In the genomic region with DNA sequence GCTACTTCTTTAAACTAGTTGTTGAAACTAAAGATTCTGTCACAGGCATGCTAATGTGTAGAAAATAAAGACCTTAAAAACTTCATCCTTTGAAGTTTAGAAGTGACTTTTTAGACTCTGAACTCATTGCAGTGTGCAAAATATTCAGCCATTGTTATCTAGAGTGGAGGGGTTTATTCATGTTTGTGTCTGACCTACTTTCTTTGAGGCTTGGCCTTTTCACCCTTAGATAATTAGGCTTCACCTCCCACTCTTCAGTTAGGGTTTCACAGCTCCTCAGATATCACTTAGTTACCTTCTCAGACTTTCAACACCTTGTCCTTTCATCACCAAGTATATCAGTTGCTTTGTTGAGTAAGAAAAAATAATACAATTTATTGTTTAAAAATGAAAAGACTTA, we compare ENCODE assay signal across 2 cellular contexts.
TF ChIP-seq lines count a peak whose summit lies in the region.

No MANE protein-coding gene starts in this region.

TF ChIP-seq in HepG2, 621 proteins besides CTCF, POLR2A, EP300 and RAD21:
- TF ChIP-seq SOX13 (IDR thresholded peaks at IDR 0.05) (no peak), SOX13 (CRISPR knock-in tag; conservative IDR thresholded peaks at IDR 0.05 in 1 of 2, IDR thresholded peaks at IDR 0.05 in 1 of 2) (peak in 1 of 2 experiments; percentile 68; a peak in 2 of 4 replicates), ZBTB21 (CRISPR knock-in tag; IDR thresholded peaks at IDR 0.05) (no peak), ZNF589 (CRISPR knock-in tag; conservative IDR thresholded peaks at IDR 0.05) (no peak), SOX5 (CRISPR knock-in tag; IDR thresholded peaks at IDR 0.05; ENCODE audit: borderline replicate concordance) (peak; percentile 78), CREM (IDR thresholded peaks at IDR 0.05) (0 out of 2 replicates have a peak, but pooled peaks have one; percentile 22), CREM (CRISPR knock-in tag; IDR thresholded peaks at IDR 0.05) (no peak), ARID5B (CRISPR knock-in tag; IDR thresholded peaks at IDR 0.05) (peak; percentile 33; the same call in 1 of the 2 replicates), TCF7 (IDR thresholded peaks at IDR 0.05; ENCODE audit: low read depth) (peak; percentile 42), NR2F6 (IDR thresholded peaks at IDR 0.05) (peak; percentile 55), NR2F6 (CRISPR knock-in tag; IDR thresholded peaks at IDR 0.05) (no peak), NCOR1 (IDR thresholded peaks at IDR 0.05; ENCODE audit: borderline replicate concordance, low read length) (peak; percentile 46; the same call in 1 of the 2 replicates), ZNF713 (CRISPR knock-in tag; IDR thresholded peaks at IDR 0.05) (no peak), ZNF709 (CRISPR knock-in tag; IDR thresholded peaks at IDR 0.05) (no peak), ZBTB8A (CRISPR knock-in tag; IDR thresholded peaks at IDR 0.05; ENCODE audit: borderline replicate concordance, low read depth) (no peak), RARA (CRISPR knock-in tag; IDR thresholded peaks at IDR 0.05) (peak; percentile 83), TERF1 (CRISPR knock-in tag; IDR thresholded peaks at IDR 0.05) (no peak), ELF3 (CRISPR knock-in tag; IDR thresholded peaks at IDR 0.05) (no peak)

TF ChIP-seq in K562, 482 proteins besides CTCF, POLR2A, EP300 and RAD21 (continues in another document):
- TF ChIP-seq CHD4 (IDR thresholded peaks at IDR 0.05; ENCODE audit: insufficient read depth, insufficient replicate concordance, low read depth, low read length, poor library complexity, severe bottlenecking) = no peak
- TF ChIP-seq MEIS2 (IDR thresholded peaks at IDR 0.05; ENCODE audit: partially characterized antibody) = peak; percentile 36
- no peak for TF ChIP-seq ZNF785 (CRISPR knock-in tag; IDR thresholded peaks at IDR 0.05)
- TF ChIP-seq ZNF282 (CRISPR knock-in tag; IDR thresholded peaks at IDR 0.05) = no peak
- no peak for TF ChIP-seq U2AF2 (optimal IDR thresholded peaks at IDR 0.05; ENCODE audit: low read depth, low read length)
- TF ChIP-seq TARDBP (IDR thresholded peaks at IDR 0.05) = no peak
- TF ChIP-seq ATF1 (CRISPR knock-in tag; IDR thresholded peaks at IDR 0.05) = no peak
- no peak for TF ChIP-seq ATF1 (tag; IDR thresholded peaks at IDR 0.05)
- TF ChIP-seq NCOR1 (IDR thresholded peaks at IDR 0.05) = peak; percentile 61
- no peak for TF ChIP-seq GABPB1 (CRISPR knock-in tag; IDR thresholded peaks at IDR 0.05)
- TF ChIP-seq MAFG (tag; conservative IDR thresholded peaks at IDR 0.05) = no peak
- no peak for TF ChIP-seq ELF1 (tag; IDR thresholded peaks at IDR 0.05)
- TF ChIP-seq KDM1A (IDR thresholded peaks at IDR 0.05) = peak in 1 of 2 experiments; percentile 32; a peak in 1 of 4 replicates
- no peak for TF ChIP-seq HMG20B (CRISPR knock-in tag; IDR thresholded peaks at IDR 0.05)
- TF ChIP-seq DPF2 (IDR thresholded peaks at IDR 0.05) = 0 out of 2 replicates have a peak, but pooled peaks have one; percentile 33
- TF ChIP-seq MXI1 (IDR thresholded peaks at IDR 0.05; ENCODE audit: low read depth, low read length) = no peak
- TF ChIP-seq ZKSCAN1 (IDR thresholded peaks at IDR 0.05; ENCODE audit: low read depth, low read length) = no peak
- TF ChIP-seq HDAC8 (tag; IDR thresholded peaks at IDR 0.05) = no peak
- TF ChIP-seq MCM2 (IDR thresholded peaks at IDR 0.05; ENCODE audit: low read depth) = no peak
- no peak for TF ChIP-seq KLF16 (IDR thresholded peaks at IDR 0.05)
- peak; percentile 28; the same call in 1 of the 2 replicates for TF ChIP-seq EGR1 (conservative IDR thresholded peaks at IDR 0.05)
- no peak for TF ChIP-seq NELFE (IDR thresholded peaks at IDR 0.05; ENCODE audit: insufficient read depth, insufficient read length)
- TF ChIP-seq ZNF766 (CRISPR knock-in tag; conservative IDR thresholded peaks at IDR 0.05) = peak; percentile 44; the same call in 1 of the 2 replicates
- no peak for TF ChIP-seq TAL1 (IDR thresholded peaks at IDR 0.05)
- TF ChIP-seq, protein P1, sequence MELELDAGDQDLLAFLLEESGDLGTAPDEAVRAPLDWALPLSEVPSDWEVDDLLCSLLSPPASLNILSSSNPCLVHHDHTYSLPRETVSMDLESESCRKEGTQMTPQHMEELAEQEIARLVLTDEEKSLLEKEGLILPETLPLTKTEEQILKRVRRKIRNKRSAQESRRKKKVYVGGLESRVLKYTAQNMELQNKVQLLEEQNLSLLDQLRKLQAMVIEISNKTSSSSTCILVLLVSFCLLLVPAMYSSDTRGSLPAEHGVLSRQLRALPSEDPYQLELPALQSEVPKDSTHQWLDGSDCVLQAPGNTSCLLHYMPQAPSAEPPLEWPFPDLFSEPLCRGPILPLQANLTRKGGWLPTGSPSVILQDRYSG (tag; conservative IDR thresholded peaks at IDR 0.05; ENCODE audit: low read depth) = no peak
- peak; percentile 16; the same call in 1 of the 2 replicates for TF ChIP-seq CEBPB (tag; IDR thresholded peaks at IDR 0.05)
- no peak for TF ChIP-seq CHAMP1 (IDR thresholded peaks at IDR 0.05)
- TF ChIP-seq EHMT2 (IDR thresholded peaks at IDR 0.05) = 0 out of 2 replicates have a peak, but pooled peaks have one; percentile 41
- 0 out of 4 replicates have a peak, but pooled peaks of 1 of the 2 experiments have one; percentile 49 for TF ChIP-seq RCOR1 (IDR thresholded peaks at IDR 0.05; ENCODE audit: borderline replicate concordance in 1 of 2, low read depth in 2 of 2, low read length in 2 of 2)
- TF ChIP-seq, protein P2, sequence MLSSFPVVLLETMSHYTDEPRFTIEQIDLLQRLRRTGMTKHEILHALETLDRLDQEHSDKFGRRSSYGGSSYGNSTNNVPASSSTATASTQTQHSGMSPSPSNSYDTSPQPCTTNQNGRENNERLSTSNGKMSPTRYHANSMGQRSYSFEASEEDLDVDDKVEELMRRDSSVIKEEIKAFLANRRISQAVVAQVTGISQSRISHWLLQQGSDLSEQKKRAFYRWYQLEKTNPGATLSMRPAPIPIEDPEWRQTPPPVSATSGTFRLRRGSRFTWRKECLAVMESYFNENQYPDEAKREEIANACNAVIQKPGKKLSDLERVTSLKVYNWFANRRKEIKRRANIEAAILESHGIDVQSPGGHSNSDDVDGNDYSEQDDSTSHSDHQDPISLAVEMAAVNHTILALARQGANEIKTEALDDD (IDR thresholded peaks at IDR 0.05) = peak; percentile 57; the same call in 1 of the 2 replicates
- TF ChIP-seq PML (IDR thresholded peaks at IDR 0.05; ENCODE audit: low read length) = no peak
- TF ChIP-seq DACH1 (IDR thresholded peaks at IDR 0.05; ENCODE audit: partially characterized antibody) = peak; percentile 32
- no peak for TF ChIP-seq ZBTB2 (IDR thresholded peaks at IDR 0.05)
- TF ChIP-seq RBFOX2 (IDR thresholded peaks at IDR 0.05; ENCODE audit: low read depth, low read length) = no peak
- no peak for TF ChIP-seq BMI1 (IDR thresholded peaks at IDR 0.05; ENCODE audit: low read length)
- TF ChIP-seq, protein P3, sequence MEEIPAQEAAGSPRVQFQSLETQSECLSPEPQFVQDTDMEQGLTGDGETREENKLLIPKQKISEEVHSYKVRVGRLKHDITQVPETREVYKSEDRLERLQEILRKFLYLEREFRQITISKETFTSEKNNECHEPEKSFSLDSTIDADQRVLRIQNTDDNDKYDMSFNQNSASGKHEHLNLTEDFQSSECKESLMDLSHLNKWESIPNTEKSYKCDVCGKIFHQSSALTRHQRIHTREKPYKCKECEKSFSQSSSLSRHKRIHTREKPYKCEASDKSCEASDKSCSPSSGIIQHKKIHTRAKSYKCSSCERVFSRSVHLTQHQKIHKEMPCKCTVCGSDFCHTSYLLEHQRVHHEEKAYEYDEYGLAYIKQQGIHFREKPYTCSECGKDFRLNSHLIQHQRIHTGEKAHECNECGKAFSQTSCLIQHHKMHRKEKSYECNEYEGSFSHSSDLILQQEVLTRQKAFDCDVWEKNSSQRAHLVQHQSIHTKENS (CRISPR knock-in tag; IDR thresholded peaks at IDR 0.05) = no peak
- TF ChIP-seq ZNF584 (CRISPR knock-in tag; IDR thresholded peaks at IDR 0.05; ENCODE audit: low read depth) = no peak
- no peak for TF ChIP-seq XRCC4 (IDR thresholded peaks at IDR 0.05; ENCODE audit: extremely low read depth, insufficient read depth, insufficient read length)
- no peak for TF ChIP-seq ZNF609 (CRISPR knock-in tag; IDR thresholded peaks at IDR 0.05; ENCODE audit: borderline replicate concordance)
- TF ChIP-seq, protein P4, sequence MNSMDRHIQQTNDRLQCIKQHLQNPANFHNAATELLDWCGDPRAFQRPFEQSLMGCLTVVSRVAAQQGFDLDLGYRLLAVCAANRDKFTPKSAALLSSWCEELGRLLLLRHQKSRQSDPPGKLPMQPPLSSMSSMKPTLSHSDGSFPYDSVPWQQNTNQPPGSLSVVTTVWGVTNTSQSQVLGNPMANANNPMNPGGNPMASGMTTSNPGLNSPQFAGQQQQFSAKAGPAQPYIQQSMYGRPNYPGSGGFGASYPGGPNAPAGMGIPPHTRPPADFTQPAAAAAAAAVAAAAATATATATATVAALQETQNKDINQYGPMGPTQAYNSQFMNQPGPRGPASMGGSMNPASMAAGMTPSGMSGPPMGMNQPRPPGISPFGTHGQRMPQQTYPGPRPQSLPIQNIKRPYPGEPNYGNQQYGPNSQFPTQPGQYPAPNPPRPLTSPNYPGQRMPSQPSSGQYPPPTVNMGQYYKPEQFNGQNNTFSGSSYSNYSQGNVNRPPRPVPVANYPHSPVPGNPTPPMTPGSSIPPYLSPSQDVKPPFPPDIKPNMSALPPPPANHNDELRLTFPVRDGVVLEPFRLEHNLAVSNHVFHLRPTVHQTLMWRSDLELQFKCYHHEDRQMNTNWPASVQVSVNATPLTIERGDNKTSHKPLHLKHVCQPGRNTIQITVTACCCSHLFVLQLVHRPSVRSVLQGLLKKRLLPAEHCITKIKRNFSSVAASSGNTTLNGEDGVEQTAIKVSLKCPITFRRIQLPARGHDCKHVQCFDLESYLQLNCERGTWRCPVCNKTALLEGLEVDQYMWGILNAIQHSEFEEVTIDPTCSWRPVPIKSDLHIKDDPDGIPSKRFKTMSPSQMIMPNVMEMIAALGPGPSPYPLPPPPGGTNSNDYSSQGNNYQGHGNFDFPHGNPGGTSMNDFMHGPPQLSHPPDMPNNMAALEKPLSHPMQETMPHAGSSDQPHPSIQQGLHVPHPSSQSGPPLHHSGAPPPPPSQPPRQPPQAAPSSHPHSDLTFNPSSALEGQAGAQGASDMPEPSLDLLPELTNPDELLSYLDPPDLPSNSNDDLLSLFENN (IDR thresholded peaks at IDR 0.05; ENCODE audit: low read depth in 2 of 2, low read length in 2 of 2) = no peak
- TF ChIP-seq PHF21A (IDR thresholded peaks at IDR 0.05; ENCODE audit: borderline replicate concordance, low read depth) = no peak
- TF ChIP-seq ESRRA (IDR thresholded peaks at IDR 0.05; ENCODE audit: borderline replicate concordance, low read depth) = no peak
- 0 out of 4 replicates have a peak, but pooled peaks of 1 of the 2 experiments have one; percentile 34 for TF ChIP-seq TBL1XR1 (IDR thresholded peaks at IDR 0.05; ENCODE audit: low read length in 2 of 2)
- TF ChIP-seq SMARCA4 (IDR thresholded peaks at IDR 0.05) = peak; percentile 28; the same call in 1 of the 2 replicates
- TF ChIP-seq FOXA3 (CRISPR knock-in tag; conservative IDR thresholded peaks at IDR 0.05 in 1 of 2, IDR thresholded peaks at IDR 0.05 in 1 of 2) = no peak
